In the genomic region with DNA sequence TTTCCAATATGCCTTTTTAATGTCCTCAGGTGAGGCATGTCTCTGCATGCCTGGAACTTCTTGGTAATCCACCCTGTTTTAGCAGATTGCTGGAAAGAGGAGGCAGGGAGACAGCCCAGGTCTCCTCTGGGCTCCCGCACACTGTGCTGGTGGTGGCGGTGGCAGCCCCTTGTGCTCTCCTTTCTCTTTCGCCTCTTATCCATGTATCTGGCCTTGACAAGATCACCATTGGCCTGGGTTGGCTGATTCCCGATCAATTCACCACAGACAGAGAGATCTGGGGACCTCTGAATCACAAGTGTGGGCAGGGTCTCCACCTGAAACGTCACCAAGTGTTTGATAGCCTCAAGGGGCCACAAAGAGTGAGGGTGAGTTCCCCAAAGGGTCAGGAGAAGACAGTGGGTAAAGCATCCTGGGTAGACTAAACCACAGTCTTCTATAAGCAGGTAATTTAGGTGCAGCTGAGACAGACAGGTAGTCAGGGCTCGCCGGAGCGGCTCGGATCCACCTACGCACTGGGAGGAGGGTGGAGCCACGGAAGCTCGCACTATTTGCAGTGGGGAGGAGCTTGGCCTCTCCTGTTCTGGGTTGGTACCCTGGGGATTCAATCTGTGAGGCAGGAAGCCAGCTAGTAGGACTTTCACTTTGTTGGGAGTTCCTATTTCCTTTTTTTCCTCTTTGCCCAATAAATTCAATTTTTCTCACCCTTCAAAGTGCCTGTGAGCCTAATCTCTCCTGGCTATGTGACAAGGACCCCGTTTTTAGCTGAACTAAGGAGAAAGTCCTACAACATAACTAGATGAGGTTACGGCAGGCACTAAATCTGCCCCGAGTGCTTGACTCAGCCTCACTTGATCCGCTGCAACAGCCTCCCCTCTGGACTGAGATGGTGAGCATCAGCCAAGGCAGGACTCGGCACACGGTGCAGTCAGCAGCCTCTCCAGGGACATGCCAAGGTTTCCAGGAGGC, we compare ENCODE assay signal across 8 cellular contexts. TPM values are rescaled to one million over a fixed set of nuclear protein-coding genes. Genes with fewer than 3 reads are reported as not detected.
A peak's percentile ranks its signal among the peaks of the same experiment; 100 is the strongest.
DNase-seq lines count a peak whose midpoint lies in the region; ATAC-seq, FAIRE-seq and TF ChIP-seq lines count a peak whose summit lies in the region.

No MANE protein-coding gene starts in this region.

- no peaks in the 10 kb centered on the region for H3K9me3 ChIP-seq in astrocyte (ENCODE audit: insufficient read depth, low read depth, low read length)

- peak; percentile 14 for DNase-seq in DMS 273 treated with DMSO at 0.1 percent for 48 hours (lab: John Stamatoyannopoulos, UW)
- peak; percentile 43 for DNase-seq in HK-2 (ENCODE audit: unreplicated experiment)
- DNase-seq in RPMI7951 (ENCODE audit: low read depth) = peak; percentile 77
- DNase-seq in astrocyte (ENCODE audit: low read depth) = peak; percentile 33
- peak; percentile 84 for DNase-seq in islet precursor cell
- peak; percentile 36 to 42 for DNase-seq in stimulated activated CD4-positive, alpha-beta T cell treated with anti-CD3 and anti-CD28 coated beads, Interleukin-2, amount 100 ng/mL, for 48 hours
- no peak for DNase-seq in occipital lobe (lab: John Stamatoyannopoulos, UW)

- H3K27me3 Mint-ChIP-seq in astrocyte (ENCODE audit: low read depth, unreplicated experiment) = no peaks in the 10 kb centered on the region

- no peak overlapping the region for H3K4me3 Mint-ChIP-seq in astrocyte (ENCODE audit: unreplicated experiment)

- no peaks in the 10 kb centered on the region for H3K79me2 ChIP-seq in astrocyte (ENCODE audit: insufficient read depth, low read length)

- peak overlapping the region; percentile 48 for H3K27ac ChIP-seq in astrocyte (ENCODE audit: low read depth, low read length)

- no peak for TF ChIP-seq CTCF in astrocyte (IDR thresholded peaks at IDR 0.05; ENCODE audit: insufficient read depth, low read depth, low read length)

- H3K4me3 ChIP-seq in astrocyte (ENCODE audit: insufficient read depth, low read depth, low read length) = no peak overlapping the region

- no peaks in the 10 kb centered on the region for H3K27me3 ChIP-seq in astrocyte (ENCODE audit: insufficient read depth, low read length)

- peaks cover 51% of the 10 kb centered on the region for H3K4me1 ChIP-seq in astrocyte (ENCODE audit: insufficient read depth, low read length)

- peaks cover 37% of the 10 kb centered on the region for H3K4me1 Mint-ChIP-seq in astrocyte (ENCODE audit: low read depth, unreplicated experiment)

- peak overlapping the region; percentile 68 for H3K9ac ChIP-seq in astrocyte (ENCODE audit: low read length)

- peak overlapping the region; percentile 37 for H2AFZ ChIP-seq in astrocyte (ENCODE audit: low read depth, low read length)

- no peaks in the 10 kb centered on the region for H4K20me1 ChIP-seq in astrocyte (ENCODE audit: insufficient read depth, low read length)

- H3K36me3 ChIP-seq in astrocyte (ENCODE audit: insufficient read depth, low read length) = no peaks in the 10 kb centered on the region

- peak; percentile 17 for FAIRE-seq in astrocyte (lab: Jason Lieb, UNC)

- peak overlapping the region; percentile 76 for H3K4me2 ChIP-seq in astrocyte (ENCODE audit: low read length)

- peak overlapping the region; percentile 7 for H3K27ac Mint-ChIP-seq in astrocyte (ENCODE audit: unreplicated experiment)

- peaks cover 4% of the 10 kb centered on the region for H3K9me3 Mint-ChIP-seq in astrocyte (ENCODE audit: unreplicated experiment)

- H3K36me3 Mint-ChIP-seq in astrocyte (ENCODE audit: low read depth, unreplicated experiment) = no peaks in the 10 kb centered on the region

- peak; percentile 95 for ATAC-seq in GM21423 (IDR thresholded peaks at IDR 0.05; ENCODE audit: unreplicated experiment)

RNA-seq across cellular contexts. Expression of gene SLC4A3, which starts 57.6 kb away (rescaled TPM):
- 2.8 and 3.0 TPM in 2 replicates for total RNA-seq in RPMI7951 (2014; rRNA removed; shearing (Covaris generic))
- total RNA-seq in astrocyte (10.9 and 11.2 TPM in 2 replicates), occipital lobe (32.1 TPM)
